Comparison of ENCODE assay signal across 8 cellular contexts in the genomic region with DNA sequence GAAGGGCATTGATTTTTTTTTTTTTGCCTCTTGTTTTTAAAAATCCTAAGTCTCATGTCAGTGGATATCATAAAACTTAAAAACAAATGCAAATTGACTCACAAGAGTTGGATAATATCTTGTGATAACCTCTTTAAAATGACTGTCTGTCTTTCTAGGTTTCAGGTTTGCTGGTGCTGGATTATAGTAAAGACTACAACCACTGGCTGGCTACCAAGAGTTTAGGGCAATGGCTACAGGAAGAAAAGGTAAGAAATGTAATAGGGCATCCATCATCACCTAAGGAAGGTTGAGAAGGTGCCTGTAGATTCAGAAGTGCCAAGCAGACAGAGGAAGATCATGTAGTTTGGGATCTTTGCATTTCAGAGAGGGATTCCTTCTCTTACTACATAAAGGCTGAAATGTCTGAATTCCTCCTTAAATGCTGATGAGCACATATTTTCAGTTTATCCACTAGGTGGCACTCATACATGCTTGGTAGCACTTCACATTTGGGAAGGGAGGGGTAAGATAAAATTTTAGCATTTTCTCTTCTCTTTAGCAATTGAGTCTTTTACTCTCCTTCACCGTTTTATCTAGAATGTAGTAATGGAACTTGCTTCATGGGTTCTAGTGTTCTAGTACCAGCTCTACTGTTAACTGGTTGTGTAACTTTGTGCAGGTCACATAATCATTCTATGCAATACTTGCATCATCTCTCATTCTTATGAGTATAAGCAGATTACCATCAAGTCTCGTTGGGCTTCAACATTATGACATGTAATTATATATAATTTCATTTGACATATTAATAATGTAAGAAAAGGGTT. TPM values are rescaled to one million over a fixed set of nuclear protein-coding genes. Genes with fewer than 3 reads are reported as not detected.
DNase-seq lines count a peak whose midpoint lies in the region; TF ChIP-seq lines count a peak whose summit lies in the region.

No MANE protein-coding gene starts in this region.

- TF ChIP-seq CTCF in GM12873 (IDR thresholded peaks at IDR 0.05; ENCODE audit: insufficient read depth, low read depth, low read length, missing control alignments) (peak; percentile 81), HEK293 (tag by site-specific recombination; IDR thresholded peaks at IDR 0.05) (peak; percentile 47), LNCAP (IDR thresholded peaks at IDR 0.05) (peak; percentile 74)

- H3K36me3 ChIP-seq in HEK293 (ENCODE audit: control insufficient read depth in 2 of 2, insufficient read depth in 1 of 2, low read length in 2 of 2), result no peaks in the 10 kb centered on the region

- POLR2A ChIA-PET in HEK293 (lab: Yijun Ruan, JAX), result no interaction called here

- H3K27ac ChIP-seq in HEK293 (ENCODE audit: extremely low read depth, low read depth, low read length), result no peak overlapping the region

- no peaks in the 10 kb centered on the region for H3K4me1 ChIP-seq in HEK293 (ENCODE audit: control insufficient read depth, insufficient read depth, low read length)

- no peaks in the 10 kb centered on the region for H3K9me3 ChIP-seq in HEK293 (ENCODE audit: control insufficient read depth, insufficient read depth, low read depth, low read length)

- H3K4me3 ChIP-seq in HEK293 (ENCODE audit: low read depth, low read length), result no peak overlapping the region

- peak; percentile 50 for DNase-seq in AG08396 (ENCODE audit: low spot score)
- peak; percentile 63 for DNase-seq in SKM-1 (lab: John Stamatoyannopoulos, UW; ENCODE audit: unreplicated experiment)
- peak; percentile 41 for DNase-seq in fibroblast of the conjunctiva (ENCODE audit: low read depth)
- DNase-seq in renal cortical epithelial cell (ENCODE audit: low read depth), result peak; percentile 71
- no peak for DNase-seq in activated CD4-positive, alpha-beta T cell treated with anti-CD3 and anti-CD28 coated beads, Interleukin-2, amount 50 U/mL, for 1 hour

- CTCF ChIA-PET in HEK293 (lab: Yijun Ruan, JAX), result interaction anchor here (0.6 to 1.6 kb wide), 11 partner anchors 9 to 509 kb away, joined by 3 to 8 read pairs (median 4); a partner anchor contains a TSS

TF ChIP-seq in HEK293, 187 proteins besides CTCF, POLR2A, EP300 and RAD21:
- TF ChIP-seq ZNF707 (tag by site-specific recombination; IDR thresholded peaks at IDR 0.05), result no peak
- peak; percentile 65 for TF ChIP-seq ZNF654 (tag by site-specific recombination; IDR thresholded peaks at IDR 0.05; ENCODE audit: low read depth)

RNA-seq across cellular contexts. Expression of a gene that starts 21.1 kb away (rescaled TPM):
- total RNA-seq in renal cortical epithelial cell, result 12.3 and 38.4 TPM in 2 replicates
